Comparison of ENCODE assay signal across 8 cellular contexts in the genomic region with DNA sequence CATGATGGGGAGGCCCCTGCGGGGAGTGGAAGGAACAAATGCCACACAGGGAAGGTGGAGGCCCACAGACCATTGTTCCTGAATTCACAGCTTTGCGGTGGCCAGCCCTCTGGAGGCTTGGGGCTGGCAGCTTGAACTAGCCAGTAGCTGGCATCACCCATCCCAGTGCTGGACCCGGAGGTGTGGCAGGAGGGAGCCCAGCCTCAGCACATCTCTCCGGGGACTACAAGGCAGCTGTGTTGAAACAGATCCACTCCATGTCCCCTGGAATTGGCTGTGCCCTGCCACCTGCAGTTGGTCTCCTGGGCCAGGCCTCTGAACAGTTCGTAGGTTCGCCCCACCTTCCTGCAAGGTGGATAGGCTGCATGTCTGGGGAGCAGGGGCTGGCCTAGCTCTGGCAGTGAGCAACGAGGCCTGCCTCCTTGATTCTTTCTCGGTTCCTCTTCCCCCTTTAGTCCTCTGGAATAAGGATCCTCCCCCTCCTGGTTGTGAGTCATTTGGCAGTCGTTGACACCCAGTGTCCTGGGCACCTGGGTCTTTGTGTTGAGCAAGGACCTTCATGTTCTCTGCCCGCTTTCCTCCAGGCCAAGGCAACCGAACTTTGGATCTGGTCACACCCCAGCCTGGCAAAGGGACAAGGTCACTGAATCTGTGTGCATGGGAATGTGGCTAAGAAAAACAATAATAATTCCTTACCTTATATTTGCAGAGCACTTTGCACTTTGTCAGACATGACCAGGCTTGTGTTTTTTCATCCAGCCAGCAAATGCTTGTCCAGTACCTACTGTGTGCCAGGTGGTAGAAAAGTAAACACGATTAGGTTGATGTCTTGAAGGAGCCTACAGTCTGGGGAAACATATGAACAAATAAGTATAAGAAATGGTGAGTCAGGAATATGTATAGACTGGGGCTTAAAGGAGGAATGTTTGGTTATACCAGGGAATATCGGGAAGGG. TPM values are rescaled to one million over a fixed set of nuclear protein-coding genes. Genes with fewer than 3 reads are reported as not detected.
DNase-seq lines count a peak whose midpoint lies in the region; ATAC-seq lines count a peak whose summit lies in the region.

No MANE protein-coding gene starts in this region.

- peaks cover 14% of the 10 kb centered on the region for H3K4me1 Mint-ChIP-seq in activated T-cell treated with anti-CD3 and anti-CD28 coated beads, Interleukin-2, amount 50 U/mL, for 24 hours (ENCODE audit: low read depth)
- peaks cover 6% of the 10 kb centered on the region for H3K4me1 Mint-ChIP-seq in activated T-helper 17 cell treated with anti-CD3 and anti-CD28 coated beads, Interleukin-2, amount 50 U/mL, for 72 hours
- H3K4me1 Mint-ChIP-seq in activated CD4-positive, alpha-beta memory T cell treated with anti-CD3 and anti-CD28 coated beads for 36 hours (ENCODE audit: low read depth): peaks cover 8% of the 10 kb centered on the region

- no peaks in the 10 kb centered on the region for H3K27me3 Mint-ChIP-seq in activated T-cell treated with anti-CD3 and anti-CD28 coated beads, Interleukin-2, amount 50 U/mL, for 24 hours
- H3K27me3 Mint-ChIP-seq in activated T-helper 17 cell treated with anti-CD3 and anti-CD28 coated beads, Interleukin-2, amount 50 U/mL, for 72 hours: no peaks in the 10 kb centered on the region
- H3K27me3 Mint-ChIP-seq in activated CD4-positive, alpha-beta memory T cell treated with anti-CD3 and anti-CD28 coated beads for 36 hours: no peaks in the 10 kb centered on the region

- H3K4me3 Mint-ChIP-seq in activated T-cell treated with anti-CD3 and anti-CD28 coated beads, Interleukin-2, amount 50 U/mL, for 24 hours: no peak overlapping the region
- H3K4me3 Mint-ChIP-seq in activated T-helper 17 cell treated with anti-CD3 and anti-CD28 coated beads, Interleukin-2, amount 50 U/mL, for 72 hours: no peak overlapping the region
- no peak overlapping the region for H3K4me3 Mint-ChIP-seq in activated CD4-positive, alpha-beta memory T cell treated with anti-CD3 and anti-CD28 coated beads for 36 hours

- no peak for DNase-seq in activated T-cell treated with anti-CD3 and anti-CD28 coated beads, Interleukin-2, amount 50 U/mL, for 24 hours
- DNase-seq in activated T-cell treated with anti-CD3 and anti-CD28 coated beads, Interleukin-2, amount 50 U/mL, for 48 hours: no peak
- DNase-seq in kidney tubule cell (ENCODE audit: low spot score): peak; percentile 79
- peak; percentile 67 for DNase-seq in ureter (ENCODE audit: low spot score)
- no peak for DNase-seq in NCI-H524 (lab: John Stamatoyannopoulos, UW)
- DNase-seq in activated CD4-positive, alpha-beta memory T cell treated with anti-CD3 and anti-CD28 coated beads for 36 hours: no peak

- intact Hi-C loops in activated CD4-positive, alpha-beta memory T cell treated with anti-CD3 and anti-CD28 coated beads for 36 hours (cut with micrococcal nuclease): no loop called here

- POLR2A ChIA-PET in activated CD4-positive, alpha-beta memory T cell treated with anti-CD3 and anti-CD28 coated beads for 36 hours (lab: Charles Lee): no interaction called here

- peak overlapping the region; percentile 24 for H3K27ac Mint-ChIP-seq in activated T-cell treated with anti-CD3 and anti-CD28 coated beads, Interleukin-2, amount 50 U/mL, for 24 hours
- peak overlapping the region; percentile 34 for H3K27ac Mint-ChIP-seq in activated T-helper 17 cell treated with anti-CD3 and anti-CD28 coated beads, Interleukin-2, amount 50 U/mL, for 72 hours
- H3K27ac Mint-ChIP-seq in activated CD4-positive, alpha-beta memory T cell treated with anti-CD3 and anti-CD28 coated beads for 36 hours: no peak overlapping the region

- no peaks in the 10 kb centered on the region for H3K9me3 Mint-ChIP-seq in activated T-cell treated with anti-CD3 and anti-CD28 coated beads, Interleukin-2, amount 50 U/mL, for 24 hours
- H3K9me3 Mint-ChIP-seq in activated T-helper 17 cell treated with anti-CD3 and anti-CD28 coated beads, Interleukin-2, amount 50 U/mL, for 72 hours: no peaks in the 10 kb centered on the region
- no peaks in the 10 kb centered on the region for H3K9me3 Mint-ChIP-seq in activated CD4-positive, alpha-beta memory T cell treated with anti-CD3 and anti-CD28 coated beads for 36 hours

- CTCF ChIA-PET in activated CD4-positive, alpha-beta memory T cell treated with anti-CD3 and anti-CD28 coated beads for 36 hours (lab: Charles Lee): no interaction called here

- no peak for ATAC-seq in activated T-helper 17 cell treated with anti-CD3 and anti-CD28 coated beads, Interleukin-2, amount 50 U/mL, for 72 hours (replicated peaks)
- ATAC-seq in GM18858 (IDR thresholded peaks at IDR 0.05; ENCODE audit: unreplicated experiment): no peak

- H3K36me3 Mint-ChIP-seq in activated T-cell treated with anti-CD3 and anti-CD28 coated beads, Interleukin-2, amount 50 U/mL, for 24 hours (ENCODE audit: low read depth): peaks cover 45% of the 10 kb centered on the region
- peaks cover 61% of the 10 kb centered on the region for H3K36me3 Mint-ChIP-seq in activated T-helper 17 cell treated with anti-CD3 and anti-CD28 coated beads, Interleukin-2, amount 50 U/mL, for 72 hours (ENCODE audit: low read depth)
- peaks cover 11% of the 10 kb centered on the region for H3K36me3 Mint-ChIP-seq in activated CD4-positive, alpha-beta memory T cell treated with anti-CD3 and anti-CD28 coated beads for 36 hours

RNA-seq across cellular contexts. Expression of a gene that starts 29.6 kb away (rescaled TPM):
- 10 to 100 TPM; 45.2 to 62.1 TPM for total RNA-seq in activated T-helper 17 cell treated with anti-CD3 and anti-CD28 coated beads, Interleukin-2, amount 50 U/mL, for 72 hours
- 20.6 TPM for total RNA-seq in ureter
- 10 to 100 TPM; 60.7 to 62.7 TPM for total RNA-seq in activated CD4-positive, alpha-beta memory T cell treated with anti-CD3 and anti-CD28 coated beads for 36 hours

RNA-seq across cellular contexts. Expression of a gene that starts 55.0 kb away (rescaled TPM):
- 10 to 100 TPM; 37.1 to 63.1 TPM for total RNA-seq in activated T-helper 17 cell treated with anti-CD3 and anti-CD28 coated beads, Interleukin-2, amount 50 U/mL, for 72 hours
- 72.3 TPM for total RNA-seq in ureter
- total RNA-seq in activated CD4-positive, alpha-beta memory T cell treated with anti-CD3 and anti-CD28 coated beads for 36 hours: 10 to 100 TPM; 31.4 to 36.5 TPM

Comparison
In these comparisons a context has a peak if more than half of its experiments do, and no peak if none do; other contexts are left out.
1. DNase-seq: peak in kidney tubule cell (single experiment) and ureter (single experiment); none in activated T-cell treated with anti-CD3 and anti-CD28 coated beads, Interleukin-2, amount 50 U/mL, for 24 hours (single experiment), activated T-cell treated with anti-CD3 and anti-CD28 coated beads, Interleukin-2, amount 50 U/mL, for 48 hours (0 of 2), NCI-H524 (0 of 2) and activated CD4-positive, alpha-beta memory T cell treated with anti-CD3 and anti-CD28 coated beads for 36 hours (single experiment).